ENCODE assay signal across 28 cellular contexts in genomic region chr17:39264119-39264518, GRCh38. TPM values are rescaled to one million over a fixed set of nuclear protein-coding genes. Genes with fewer than 3 reads are reported as not detected.
A peak's percentile ranks its signal among the peaks of the same experiment; 100 is the strongest.
DNase-seq lines count a peak whose midpoint lies in the region; ATAC-seq and TF ChIP-seq lines count a peak whose summit lies in the region.
"Had no signal": no experiment of that assay in that cellular context is flagged by ENCODE, and none has a peak within 500 bp of the region (broad histone marks: within the 10 kb centered on the region; RNA-seq: fewer than 3 reads in every experiment).

No MANE protein-coding gene starts in this region.

- no peaks in the 10 kb centered on the region for H3K27me3 ChIP-seq in gastroesophageal sphincter
- no peaks in the 10 kb centered on the region for H3K27me3 ChIP-seq in testis
- H3K27me3 ChIP-seq: dorsolateral prefrontal cortex, esophagus squamous epithelium, neutrophil, upper lobe of left lung had no signal

- intact Hi-C loops in testis (cut with DNase I; ENCODE audit: low total_unique reads), result no loop called here

- TF ChIP-seq CTCF in gastroesophageal sphincter (IDR thresholded peaks at IDR 0.05) (no peak), testis (IDR thresholded peaks at IDR 0.05) (no peak)

- no peak for TF ChIP-seq EP300 in gastroesophageal sphincter (IDR thresholded peaks at IDR 0.05)

- no peaks in the 10 kb centered on the region for H3K4me1 ChIP-seq in gastroesophageal sphincter
- H3K4me1 ChIP-seq in testis, result no peaks in the 10 kb centered on the region
- H3K4me1 ChIP-seq: esophagus squamous epithelium, prostate gland, upper lobe of left lung had no signal

- peak; percentile 89 for ATAC-seq in gastroesophageal sphincter
- no peak for ATAC-seq in GM19035 (IDR thresholded peaks at IDR 0.05; ENCODE audit: unreplicated experiment)
- ATAC-seq: activated CD4-positive, alpha-beta T cell treated with anti-CD3 and anti-CD28 coated beads for 36 hours; activated CD8-positive, alpha-beta T cell treated with anti-CD3 and anti-CD28 coated beads, Interleukin-2, amount 10 ng/mL, durations not matched to agents 7 days and 5 days; stimulated activated memory B cell treated with anti-CD40 and anti-IgM and Interleukin-4, amounts not matched to agents 10 μg/mL and 1 μg/mL and 100 μg/mL, for 72 hours had no signal

- H3K9me3 ChIP-seq in gastroesophageal sphincter (no peaks in the 10 kb centered on the region), testis (no peaks in the 10 kb centered on the region)
- H3K9me3 ChIP-seq: esophagus squamous epithelium, neutrophil, prostate gland, upper lobe of left lung had no signal

- H3K36me3 ChIP-seq in gastroesophageal sphincter (peaks cover 2 to 99% of the 10 kb centered on the region in 2 donors), testis (ENCODE audit: low read depth, missing control alignments) (no peaks in the 10 kb centered on the region)

- H3K27ac ChIP-seq in gastroesophageal sphincter (no peak overlapping the region), testis (no peak overlapping the region)
- H3K27ac ChIP-seq: dorsolateral prefrontal cortex, esophagus squamous epithelium, neutrophil, prostate gland had no signal

- peak; percentile 81 for DNase-seq in cerebellar cortex (ENCODE audit: low spot score)
- DNase-seq in myocyte (ENCODE audit: low read depth), result peak; percentile 9
- peak; percentile 11 for DNase-seq in testis
- DNase-seq in cortex of kidney (lab: John Stamatoyannopoulos, UW), result no peak
- DNase-seq in activated CD4-positive, alpha-beta T cell treated with anti-CD3 and anti-CD28 coated beads for 1 hour, result no peak
- DNase-seq: activated CD4-positive, alpha-beta T cell treated with anti-CD3 and anti-CD28 coated beads for 36 hours; activated CD8-positive, alpha-beta T cell treated with anti-CD3 and anti-CD28 coated beads, Interleukin-2, amount 10 ng/mL, durations not matched to agents 7 days and 5 days; activated gamma-delta T cell treated with Interleukin-2 at 50 U/mL for 16 hours; DMS79; esophagus squamous epithelium; GDM1; glutamatergic neuron; islet precursor cell; MV-4-11; naive B cell; NCI-H1436 treated with DMSO at 0.1 percent for 48 hours; NCI-H226; NCI-H69; SW 1271; T-helper 9 cell; upper lobe of left lung had no signal

- WGBS in gastroesophageal sphincter (ENCODE audit: low coverage in 1 of 2), 2 donors, result 55 to 73% methylated on average over 3 to 5 of the region's 5 CpGs
- WGBS in testis, 2 donors, result 70 to 81% methylated on average over 5 of the region's 5 CpGs

- no peak overlapping the region for H3K4me3 ChIP-seq in gastroesophageal sphincter
- no peak overlapping the region for H3K4me3 ChIP-seq in testis
- H3K4me3 ChIP-seq: dorsolateral prefrontal cortex, esophagus squamous epithelium, prostate gland, upper lobe of left lung had no signal

- TF ChIP-seq POLR2A in gastroesophageal sphincter (IDR thresholded peaks at IDR 0.05) (no peak), testis (IDR thresholded peaks at IDR 0.05) (no peak)

RNA-seq across cellular contexts. Expression of gene STAC2, which starts 38.4 kb away (rescaled TPM):
- under 1 TPM in 2 of 4 donors, not detected in 2; 0.13 to 0.57 TPM for total RNA-seq in gastroesophageal sphincter
- total RNA-seq in myocyte, result 0.11 and 0.16 TPM in 2 replicates
- polyA plus RNA-seq in myocyte (2012), result 0.47 TPM
- total RNA-seq in testis, result under 1 TPM; 0.24 to 0.37 TPM
- polyA plus RNA-seq in testis (ENCODE audit: insufficient read depth, low read depth, low replicate concordance), result 1.1 TPM
- total RNA-seq: activated CD4-positive, alpha-beta T cell treated with anti-CD3 and anti-CD28 coated beads for 36 hours; activated CD8-positive, alpha-beta T cell treated with anti-CD3 and anti-CD28 coated beads, Interleukin-2, amount 10 ng/mL, durations not matched to agents 7 days and 5 days had no signal
- polyA plus RNA-seq: IgD-negative memory B cell had no signal

Comparison
In these comparisons a context has a peak if more than half of its experiments do, and no peak if none do; other contexts are left out.
1. DNase-seq: peak in cerebellar cortex (single experiment), myocyte (single experiment) and testis (single experiment); none in cortex of kidney (single experiment) and activated CD4-positive, alpha-beta T cell treated with anti-CD3 and anti-CD28 coated beads for 1 hour (single experiment).